In genomic region chr15:47507221-47507985, GRCh38 we compare ENCODE assay signal across 20 cellular contexts.
DNase-seq lines count a peak whose midpoint lies in the region; ATAC-seq, FAIRE-seq and TF ChIP-seq lines count a peak whose summit lies in the region.
"Had no signal": no experiment of that assay in that cellular context is flagged by ENCODE, and none has a peak within 500 bp of the region (broad histone marks: within the 10 kb centered on the region; RNA-seq: fewer than 3 reads in every experiment).

No MANE protein-coding gene starts in this region.

- H3K9me3 ChIP-seq in SK-N-MC (ENCODE audit: low read depth, low read length): no peaks in the 10 kb centered on the region
- H3K9me3 ChIP-seq in CD4-positive, alpha-beta T cell (ENCODE audit: control insufficient read depth, low read length): no peaks in the 10 kb centered on the region

- POLR2A ChIA-PET in CD4-positive, alpha-beta T cell (lab: Charles Lee): no interaction called here

- H3K4me2 ChIP-seq in GM23338: no peak overlapping the region

- FAIRE-seq in D721Med (lab: Jason Lieb, UNC): peak; percentile 85

- H3K27me3 Mint-ChIP-seq in GM23338 (ENCODE audit: insufficient read depth, low read depth, poor library complexity): peaks cover 3% of the 10 kb centered on the region
- H3K27me3 Mint-ChIP-seq in CD4-positive, alpha-beta T cell: no peaks in the 10 kb centered on the region
- H3K27me3 Mint-ChIP-seq: CD4-positive, alpha-beta memory T cell had no signal

- H3K9ac ChIP-seq in SK-N-MC (ENCODE audit: insufficient read length): no peak overlapping the region

- peaks cover 5% of the 10 kb centered on the region; the same call in 2 of the 3 replicates for H3K9me3 Mint-ChIP-seq in GM23338
- no peaks in the 10 kb centered on the region for H3K9me3 Mint-ChIP-seq in CD4-positive, alpha-beta T cell

- no peak for DNase-seq in D721Med (ENCODE audit: insufficient read length, low spot score)
- peak; percentile 77 for DNase-seq in NCI-H2171 (lab: John Stamatoyannopoulos, UW)
- no peak for DNase-seq in SK-N-MC (ENCODE audit: low read depth, low spot score)
- DNase-seq in medulla oblongata (ENCODE audit: extremely low spot score): peak; percentile 31
- no peak for DNase-seq in occipital lobe (lab: John Stamatoyannopoulos, UW)
- DNase-seq in GM23338 (ENCODE audit: low spot score): no peak
- DNase-seq in GM03348 (ENCODE audit: low spot score): no peak
- no peak for DNase-seq in CD4-positive, alpha-beta T cell
- DNase-seq: ACHN; AML-193; CD4-positive, alpha-beta memory T cell; H7; IMR-90; Karpas-422; MM.1S; NCI-H1105; NCI-H526; NK-92 treated with Interleukin-12 subunit alpha and Interleukin-12 subunit beta, amount 100 ng/mL, for 24 hours; SHP77 treated with DMSO at 0.1 percent for 48 hours; T-helper 2 cell had no signal

- no peaks in the 10 kb centered on the region for H4K20me1 ChIP-seq in GM23338 (replicated peaks; ENCODE audit: insufficient read depth)

- H3K4me1 ChIP-seq in GM23338 (ENCODE audit: insufficient read depth): no peaks in the 10 kb centered on the region

- peaks cover 5% of the 10 kb centered on the region; the same call in 1 of the 2 replicates for H3K9me2 ChIP-seq in GM23338 (ENCODE audit: insufficient read depth)

- no peaks in the 10 kb centered on the region for H3F3A ChIP-seq in GM23338 (replicated peaks; ENCODE audit: low read depth)

- H3K27me3 ChIP-seq in GM23338 (ENCODE audit: insufficient read depth): no peaks in the 10 kb centered on the region
- no peaks in the 10 kb centered on the region for H3K27me3 ChIP-seq in CD4-positive, alpha-beta T cell (ENCODE audit: control insufficient read depth, insufficient read depth, low read length)

- H3K4me3 Mint-ChIP-seq in GM23338: no peak overlapping the region
- no peak overlapping the region for H3K4me3 Mint-ChIP-seq in CD4-positive, alpha-beta T cell
- H3K4me3 Mint-ChIP-seq: CD4-positive, alpha-beta memory T cell had no signal

- TF ChIP-seq CTCF in D721Med (IDR thresholded peaks at IDR 0.05; ENCODE audit: insufficient read depth, missing control alignments) (no peak), GM23338 (conservative IDR thresholded peaks at IDR 0.05; ENCODE audit: low read depth in 2 of 2) (no peak)
- TF ChIP-seq CTCF in CD4-positive, alpha-beta T cell (IDR thresholded peaks at IDR 0.05): no peak

- no peak overlapping the region for H3K27ac Mint-ChIP-seq in GM23338
- no peak overlapping the region for H3K27ac Mint-ChIP-seq in CD4-positive, alpha-beta T cell
- H3K27ac Mint-ChIP-seq: CD4-positive, alpha-beta memory T cell had no signal

- H3K36me3 Mint-ChIP-seq in GM23338 (ENCODE audit: low read depth): no peaks in the 10 kb centered on the region
- no peaks in the 10 kb centered on the region for H3K36me3 Mint-ChIP-seq in CD4-positive, alpha-beta T cell (ENCODE audit: low read depth)
- H3K36me3 Mint-ChIP-seq: CD4-positive, alpha-beta memory T cell had no signal

- no peaks in the 10 kb centered on the region for H3K79me2 ChIP-seq in GM23338 (replicated peaks; ENCODE audit: insufficient read depth)

- ATAC-seq in GM23338: no peak
- ATAC-seq in CD4-positive, alpha-beta T cell (ENCODE audit: poor library complexity): no peak

- H3K4me3 ChIP-seq in SK-N-MC: no peak overlapping the region
- H3K4me3 ChIP-seq in GM23338: no peak overlapping the region

- H3K27ac ChIP-seq in SK-N-MC: peak overlapping the region; percentile 70; the same call in 1 of the 2 replicates
- H3K27ac ChIP-seq in GM23338 (ENCODE audit: low read depth): no peak overlapping the region
- no peak overlapping the region for H3K27ac ChIP-seq in CD4-positive, alpha-beta T cell (ENCODE audit: low read depth, low read length)

- H3K36me3 ChIP-seq in SK-N-MC (ENCODE audit: insufficient read depth, low read length): no peaks in the 10 kb centered on the region
- no peaks in the 10 kb centered on the region for H3K36me3 ChIP-seq in GM23338 (ENCODE audit: insufficient read depth)

- no peaks in the 10 kb centered on the region for H3K4me1 Mint-ChIP-seq in GM23338
- no peaks in the 10 kb centered on the region for H3K4me1 Mint-ChIP-seq in CD4-positive, alpha-beta T cell (ENCODE audit: low read depth)
- H3K4me1 Mint-ChIP-seq: CD4-positive, alpha-beta memory T cell had no signal

- no peak overlapping the region for H2AFZ ChIP-seq in GM23338

- intact Hi-C loops in CD4-positive, alpha-beta T cell (cut with DNase I, micrococcal nuclease): no loop called here

- CTCF ChIA-PET in CD4-positive, alpha-beta T cell (lab: Charles Lee): no interaction called here

TF ChIP-seq in GM23338, 12 proteins besides CTCF, POLR2A, EP300 and RAD21 (continues in another document):
- TF ChIP-seq CREB1 (CRISPR knock-in tag; IDR thresholded peaks at IDR 0.05; ENCODE audit: low read depth) (no peak), ZNF114 (CRISPR knock-in tag; IDR thresholded peaks at IDR 0.05) (no peak), ETS1 (IDR thresholded peaks at IDR 0.05) (no peak), EZH2 (IDR thresholded peaks at IDR 0.05; ENCODE audit: low read depth, unreplicated experiment) (no peak), STAT1 (IDR thresholded peaks at IDR 0.05; ENCODE audit: unreplicated experiment) (no peak), REST (IDR thresholded peaks at IDR 0.05; ENCODE audit: unreplicated experiment) (no peak)

Comparison
In these comparisons a context has a peak if more than half of its experiments do, and no peak if none do; other contexts are left out.
1. DNase-seq: peak in NCI-H2171 (single experiment) and medulla oblongata (single experiment); none in D721Med (single experiment), SK-N-MC (single experiment), occipital lobe (single experiment), GM23338 (single experiment), GM03348 (single experiment) and CD4-positive, alpha-beta T cell (0 of 10).